Comparison of ENCODE assay signal across 28 cellular contexts in the genomic region with DNA sequence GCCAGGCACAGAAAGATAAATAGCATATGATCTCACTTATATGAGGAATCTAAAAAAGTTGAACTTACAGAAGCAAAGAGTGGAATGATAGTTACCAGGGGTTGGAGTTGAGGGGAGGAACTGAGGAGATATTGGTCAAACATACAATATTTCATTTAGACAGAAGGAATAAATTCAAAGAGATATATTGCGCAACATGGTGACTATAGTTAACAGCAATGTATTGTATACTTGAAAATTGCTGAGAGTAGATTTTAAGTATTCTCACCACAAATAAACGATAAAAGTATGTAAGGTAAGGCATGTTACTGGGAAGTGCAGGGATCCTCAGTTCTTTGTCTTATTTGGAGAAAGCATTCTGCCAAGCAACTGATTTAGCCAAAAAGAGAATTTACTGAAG.
DNase-seq lines count a peak whose midpoint lies in the region; ATAC-seq, FAIRE-seq and TF ChIP-seq lines count a peak whose summit lies in the region.
"Had no signal": no experiment of that assay in that cellular context is flagged by ENCODE, and none has a peak within 500 bp of the region (broad histone marks: within the 10 kb centered on the region; RNA-seq: fewer than 3 reads in every experiment).

No MANE protein-coding gene starts in this region.

- no peaks in the 10 kb centered on the region for H3K9me3 ChIP-seq in A549
- H3K9me3 ChIP-seq: HAP-1 had no signal

- CTCF ChIA-PET in A549 (lab: Yijun Ruan, JAX) = no interaction called here

- POLR2A ChIA-PET in A549 (lab: Yijun Ruan, JAX) = no interaction called here

- H3K4me3 ChIP-seq in A549 (no peak overlapping the region), foreskin fibroblast (ENCODE audit: low read depth in 1 of 2, low read length in 2 of 2) (no peak overlapping the region)
- H3K4me3 ChIP-seq: BLaER1 treated with 17β-estradiol and CSF1 and Interleukin-3, amounts not matched to agents 10 nM and 100 nM; GM23338; HAP-1; PC-9 had no signal

- TF ChIP-seq EP300 in A549 (IDR thresholded peaks at IDR 0.05) (no peak), Ishikawa (IDR thresholded peaks at IDR 0.05; ENCODE audit: borderline replicate concordance) (no peak)

- TF ChIP-seq RAD21 in A549 (conservative IDR thresholded peaks at IDR 0.05 in 1 of 2, IDR thresholded peaks at IDR 0.05 in 1 of 2) = no peak
- no peak for TF ChIP-seq RAD21 in Ishikawa (IDR thresholded peaks at IDR 0.05; ENCODE audit: low read depth)

- FAIRE-seq in A549 (lab: Jason Lieb, UNC) = no peak
- FAIRE-seq: A204.1, GM18507 had no signal

- 51% methylated on average over 2 of the region's 2 CpGs for WGBS in A549 (ENCODE audit: missing lambda C conversion rate)

- no peak for TF ChIP-seq POLR2A in A549 (IDR thresholded peaks at IDR 0.05; ENCODE audit: low read length)

- no peaks in the 10 kb centered on the region for H3K4me1 ChIP-seq in A549
- H3K4me1 ChIP-seq: BLaER1 treated with 17β-estradiol and CSF1 and Interleukin-3, amounts not matched to agents 10 nM and 100 nM had no signal

- intact Hi-C loops in Right ventricle myocardium superior (cut with DNase I) = no loop called here

- ATAC-seq in A549 = no peak
- ATAC-seq in Right ventricle myocardium superior (ENCODE audit: poor library complexity) = no peak
- ATAC-seq: GM23338, Right ventricle myocardium inferior, T-cell had no signal

- H3K4me2 ChIP-seq in A549 = no peak overlapping the region
- H3K4me2 ChIP-seq: BLaER1 treated with 17β-estradiol and CSF1 and Interleukin-3, amounts not matched to agents 10 nM and 100 nM; GM23338; KMS-11; PC-9 had no signal

- no peak overlapping the region for H3K27ac ChIP-seq in A549
- H3K27ac ChIP-seq: BLaER1 treated with 17β-estradiol and CSF1 and Interleukin-3, amounts not matched to agents 10 nM and 100 nM; KMS-11; PC-9 had no signal

- no peak for TF ChIP-seq CTCF in A549 (IDR thresholded peaks at IDR 0.05)
- no peak for TF ChIP-seq CTCF in foreskin fibroblast (IDR thresholded peaks at IDR 0.05; ENCODE audit: low read depth, low read length)

- no peak for DNase-seq in A549 (ENCODE audit: low read depth in 1 of 2, low spot score in 1 of 2)
- DNase-seq in amniotic epithelial cell (ENCODE audit: low read depth) = peak; percentile 0
- DNase-seq in foreskin fibroblast = peak; percentile 0 to 1
- DNase-seq in NCI-H2029 treated with DMSO at 0.1 percent for 48 hours (lab: John Stamatoyannopoulos, UW) = no peak
- DNase-seq in Right ventricle myocardium superior = no peak
- DNase-seq in activated gamma-delta T cell treated with Interleukin-2 at 50 U/mL for 16 hours = no peak
- DNase-seq: AML-193; CD4-positive, alpha-beta T cell; COR-L47; DMS53; MM.1S; NCI-H1105; NCI-H1436 treated with DMSO at 0.1 percent for 48 hours; NCI-H187 treated with DMSO at 0.1 percent for 48 hours; NCI-H446; NCI-H524 treated with DMSO at 0.1 percent for 48 hours; NCI-H82; NK-92 treated with Interleukin-12 subunit alpha and Interleukin-12 subunit beta, amount 100 ng/mL, for 24 hours; PC-9; T-cell had no signal

TF ChIP-seq in A549, 52 proteins besides CTCF, POLR2A, EP300 and RAD21:
- TF ChIP-seq CEBPB (IDR thresholded peaks at IDR 0.05) (peak; percentile 69 to 72), ZSCAN20 (CRISPR knock-in tag; IDR thresholded peaks at IDR 0.05) (no peak), EHF (CRISPR knock-in tag; IDR thresholded peaks at IDR 0.05) (no peak), ZC3H11A (IDR thresholded peaks at IDR 0.05) (no peak), BHLHE40 (IDR thresholded peaks at IDR 0.05; ENCODE audit: low read depth, low read length) (no peak), FOXS1 (CRISPR knock-in tag; IDR thresholded peaks at IDR 0.05) (no peak), SMC3 (IDR thresholded peaks at IDR 0.05) (no peak)
- TF ChIP-seq, protein P1, sequence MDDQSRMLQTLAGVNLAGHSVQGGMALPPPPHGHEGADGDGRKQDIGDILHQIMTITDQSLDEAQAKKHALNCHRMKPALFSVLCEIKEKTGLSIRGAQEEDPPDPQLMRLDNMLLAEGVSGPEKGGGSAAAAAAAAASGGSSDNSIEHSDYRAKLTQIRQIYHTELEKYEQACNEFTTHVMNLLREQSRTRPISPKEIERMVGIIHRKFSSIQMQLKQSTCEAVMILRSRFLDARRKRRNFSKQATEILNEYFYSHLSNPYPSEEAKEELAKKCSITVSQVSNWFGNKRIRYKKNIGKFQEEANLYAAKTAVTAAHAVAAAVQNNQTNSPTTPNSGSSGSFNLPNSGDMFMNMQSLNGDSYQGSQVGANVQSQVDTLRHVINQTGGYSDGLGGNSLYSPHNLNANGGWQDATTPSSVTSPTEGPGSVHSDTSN (IDR thresholded peaks at IDR 0.05) = no peak

TF ChIP-seq in Ishikawa, 13 proteins besides CTCF, POLR2A, EP300 and RAD21:
- TF ChIP-seq FOXM1 (IDR thresholded peaks at IDR 0.05; ENCODE audit: borderline replicate concordance, low read depth) (no peak), USF1 (IDR thresholded peaks at IDR 0.05) (no peak), TAF1 (IDR thresholded peaks at IDR 0.05; ENCODE audit: low read depth) (no peak), NFIC (IDR thresholded peaks at IDR 0.05) (no peak), CEBPB (IDR thresholded peaks at IDR 0.05) (peak; percentile 88)

Comparison
In these comparisons a context has a peak if more than half of its experiments do, and no peak if none do; other contexts are left out.
1. DNase-seq: peak in amniotic epithelial cell (single experiment) and foreskin fibroblast (2 of 2); none in A549 (0 of 2), NCI-H2029 treated with DMSO at 0.1 percent for 48 hours (single experiment), Right ventricle myocardium superior (single experiment) and activated gamma-delta T cell treated with Interleukin-2 at 50 U/mL for 16 hours (single experiment).